ENCODE assay signal across 8 cellular contexts in the genomic region with DNA sequence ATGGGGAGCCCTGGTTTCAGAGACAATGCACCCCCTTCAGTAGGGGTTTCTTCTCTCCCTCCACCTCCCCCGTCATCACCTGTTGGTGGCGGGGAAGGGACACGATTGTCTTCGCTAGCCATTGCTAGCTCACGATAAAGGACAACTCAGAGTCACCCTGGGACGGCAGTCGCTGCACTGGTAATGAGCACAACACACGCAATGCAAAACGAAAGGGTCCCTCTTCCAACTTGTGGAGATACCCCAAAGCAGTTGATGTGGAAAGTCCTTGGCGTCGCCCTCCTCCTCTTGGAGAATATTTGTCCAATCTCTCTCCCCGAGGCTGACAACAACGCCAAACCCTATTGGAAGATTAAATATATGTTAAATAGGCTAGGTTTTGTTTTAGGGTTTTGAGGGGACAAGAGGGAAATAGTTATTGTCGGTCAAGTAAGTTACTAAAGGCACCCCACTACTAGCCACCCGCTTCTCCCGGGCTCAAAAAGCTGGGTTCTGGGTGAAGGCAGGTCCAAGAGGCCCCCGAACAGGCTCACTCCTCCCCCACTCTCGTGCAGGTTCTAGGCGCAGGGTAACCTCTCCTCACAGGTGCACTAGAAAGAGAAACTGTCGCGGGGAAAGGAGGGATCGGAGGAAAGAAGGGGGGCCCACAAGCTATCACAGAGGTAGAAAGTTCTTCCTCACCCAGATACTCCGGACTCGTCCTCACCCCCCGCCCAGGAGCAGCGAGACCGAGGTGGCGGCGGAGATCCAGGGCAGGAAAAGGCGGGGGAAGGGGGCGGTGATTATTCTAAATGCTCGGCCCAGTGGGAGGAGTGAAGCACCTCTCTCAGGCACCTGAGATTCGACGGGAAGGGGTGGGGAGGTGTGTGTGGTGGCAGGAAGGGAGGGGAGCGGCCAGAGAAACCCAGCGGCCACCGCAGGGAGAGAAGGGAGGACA. TPM values are rescaled to one million over a fixed set of nuclear protein-coding genes. Genes with fewer than 3 reads are reported as not detected.
DNase-seq lines count a peak whose midpoint lies in the region; ATAC-seq and TF ChIP-seq lines count a peak whose summit lies in the region.

A gene with protein sequence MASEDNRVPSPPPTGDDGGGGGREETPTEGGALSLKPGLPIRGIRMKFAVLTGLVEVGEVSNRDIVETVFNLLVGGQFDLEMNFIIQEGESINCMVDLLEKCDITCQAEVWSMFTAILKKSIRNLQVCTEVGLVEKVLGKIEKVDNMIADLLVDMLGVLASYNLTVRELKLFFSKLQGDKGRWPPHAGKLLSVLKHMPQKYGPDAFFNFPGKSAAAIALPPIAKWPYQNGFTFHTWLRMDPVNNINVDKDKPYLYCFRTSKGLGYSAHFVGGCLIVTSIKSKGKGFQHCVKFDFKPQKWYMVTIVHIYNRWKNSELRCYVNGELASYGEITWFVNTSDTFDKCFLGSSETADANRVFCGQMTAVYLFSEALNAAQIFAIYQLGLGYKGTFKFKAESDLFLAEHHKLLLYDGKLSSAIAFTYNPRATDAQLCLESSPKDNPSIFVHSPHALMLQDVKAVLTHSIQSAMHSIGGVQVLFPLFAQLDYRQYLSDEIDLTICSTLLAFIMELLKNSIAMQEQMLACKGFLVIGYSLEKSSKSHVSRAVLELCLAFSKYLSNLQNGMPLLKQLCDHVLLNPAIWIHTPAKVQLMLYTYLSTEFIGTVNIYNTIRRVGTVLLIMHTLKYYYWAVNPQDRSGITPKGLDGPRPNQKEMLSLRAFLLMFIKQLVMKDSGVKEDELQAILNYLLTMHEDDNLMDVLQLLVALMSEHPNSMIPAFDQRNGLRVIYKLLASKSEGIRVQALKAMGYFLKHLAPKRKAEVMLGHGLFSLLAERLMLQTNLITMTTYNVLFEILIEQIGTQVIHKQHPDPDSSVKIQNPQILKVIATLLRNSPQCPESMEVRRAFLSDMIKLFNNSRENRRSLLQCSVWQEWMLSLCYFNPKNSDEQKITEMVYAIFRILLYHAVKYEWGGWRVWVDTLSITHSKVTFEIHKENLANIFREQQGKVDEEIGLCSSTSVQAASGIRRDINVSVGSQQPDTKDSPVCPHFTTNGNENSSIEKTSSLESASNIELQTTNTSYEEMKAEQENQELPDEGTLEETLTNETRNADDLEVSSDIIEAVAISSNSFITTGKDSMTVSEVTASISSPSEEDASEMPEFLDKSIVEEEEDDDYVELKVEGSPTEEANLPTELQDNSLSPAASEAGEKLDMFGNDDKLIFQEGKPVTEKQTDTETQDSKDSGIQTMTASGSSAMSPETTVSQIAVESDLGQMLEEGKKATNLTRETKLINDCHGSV (N-terminal part only) (minus strand): TSS at position 764 of the 937 bp plus-strand sequence. CDS start 642 bp downstream, at position 122.

- H3K9me2 ChIP-seq in OCI-LY7 (ENCODE audit: insufficient read depth, low read length), result no peaks in the 10 kb centered on the region

- peak within 1 kb of the TSS; percentile 97 for H2AFZ ChIP-seq in OCI-LY7 (ENCODE audit: low read length)

- peaks cover 44% of the 10 kb centered on the region for H3K36me3 Mint-ChIP-seq in Calu3 (ENCODE audit: insufficient read depth, unreplicated experiment)

- ATAC-seq in GM21528 (IDR thresholded peaks at IDR 0.05; ENCODE audit: low FRiP score, unreplicated experiment), result peak; percentile 74

- H3K27me3 ChIP-seq in mucosa of rectum (ENCODE audit: control insufficient read depth in 2 of 2, insufficient read depth in 2 of 2, low read length in 2 of 2), result no peaks in the 10 kb centered on the region

- no peaks in the 10 kb centered on the region for H3K4me1 Mint-ChIP-seq in Calu3 (ENCODE audit: low read depth, unreplicated experiment)

- H3K9me3 ChIP-seq in OCI-LY7 (ENCODE audit: low read length), result 0 out of 2 replicates have a peak, but pooled peaks cover 4% of the 10 kb centered on the region
- no peaks in the 10 kb centered on the region for H3K9me3 ChIP-seq in mucosa of rectum (ENCODE audit: control insufficient read depth in 2 of 2, low read length in 2 of 2)

- POLR2A ChIA-PET in OCI-LY7 (lab: Charles Lee), result interaction anchor here (0.7 to 1.0 kb wide), 5 partner anchors 11 to 150 kb away, joined by 3 to 5 read pairs (median 3); no protein-coding TSS in a partner anchor

- peak within 1 kb of the TSS; percentile 96 for H3K4me2 ChIP-seq in OCI-LY7 (ENCODE audit: low read length)

- intact Hi-C loops in Calu3 (cut with micrococcal nuclease; ENCODE audit: unreplicated experiment), result loop anchor here (2.0 kb wide), 1 partner anchor 86 kb away; no protein-coding TSS in a partner anchor
- intact Hi-C loops in OCI-LY7 (cut with micrococcal nuclease; ENCODE audit: unreplicated experiment), result loop anchor here (2.0 to 10.0 kb wide), 2 partner anchors 84 to 550 kb away; a partner anchor contains a TSS

- peak within 1 kb of the TSS; percentile 85 for H3K4me3 Mint-ChIP-seq in Calu3 (ENCODE audit: low read depth, unreplicated experiment)

- TF ChIP-seq POLR2A in erythroblast (IDR thresholded peaks at IDR 0.05; ENCODE audit: low read length), result no peak

- H4K20me1 ChIP-seq in OCI-LY7 (ENCODE audit: insufficient read depth, low read length), result peaks cover 13% of the 10 kb centered on the region; the same call in 1 of the 2 replicates

- BruUV-seq in Calu3 (replicated peaks; lab: Mats Ljungman, UMichigan) (TSS peak; percentile 82), OCI-LY7 (replicated peaks; lab: Mats Ljungman, UMichigan) (TSS peak; percentile 82)

- TF ChIP-seq CTCF in Calu3 (IDR thresholded peaks at IDR 0.05; ENCODE audit: unreplicated experiment) (no peak), OCI-LY7 (conservative IDR thresholded peaks at IDR 0.05; ENCODE audit: low read length) (peak; percentile 23; the same call in 1 of the 2 replicates)

- H3K36me3 ChIP-seq in OCI-LY7 (ENCODE audit: insufficient read depth, low read length) (peaks cover 22% of the 10 kb centered on the region), mucosa of rectum (ENCODE audit: control insufficient read depth in 2 of 2, insufficient read depth in 2 of 2, low read length in 2 of 2) (no peaks in the 10 kb centered on the region)

- H3K27ac ChIP-seq in OCI-LY7 (ENCODE audit: low read depth, low read length, poor library complexity, severe bottlenecking), result peak within 1 kb of the TSS; percentile 88
- peak within 1 kb of the TSS; percentile 97 to 99 for H3K27ac ChIP-seq in mucosa of rectum (ENCODE audit: low read depth in 2 of 2, low read length in 2 of 2)

- H3K9me3 Mint-ChIP-seq in Calu3 (ENCODE audit: low read depth, unreplicated experiment), result no peaks in the 10 kb centered on the region

- peaks cover 49% of the 10 kb centered on the region for H3K79me2 ChIP-seq in OCI-LY7 (ENCODE audit: insufficient read depth, low read depth, low read length)

- H3K4me3 ChIP-seq in OCI-LY7 (ENCODE audit: low read depth, low read length, poor library complexity, severe bottlenecking) (peak within 1 kb of the TSS; percentile 95), mucosa of rectum (ENCODE audit: low read length in 2 of 2) (peak within 1 kb of the TSS; percentile 87 to 98)

- peak within 1 kb of the TSS; percentile 82 for H3K27ac Mint-ChIP-seq in Calu3 (ENCODE audit: unreplicated experiment)

- DNase-seq in Calu3, result peak; percentile 88
- peak; percentile 62 for DNase-seq in HuH-7.5 (ENCODE audit: low spot score)
- peak; percentile 88 for DNase-seq in OCI-LY7 (ENCODE audit: low spot score)
- peak; percentile 80 for DNase-seq in activated T-cell treated with anti-CD3 and anti-CD28 coated beads for 4 hours
- peak; percentile 84 for DNase-seq in erythroblast (lab: John Stamatoyannopoulos, UW)
- DNase-seq in stimulated activated CD8-positive, alpha-beta memory T cell treated with anti-CD3 and anti-CD28 coated beads, Interleukin-4, amount 100 ng/mL, for 4 hours (ENCODE audit: low read depth in 2 of 2, low spot score in 1 of 2), result peak; percentile 64 to 65

- H3K27me3 Mint-ChIP-seq in Calu3 (ENCODE audit: unreplicated experiment), result no peaks in the 10 kb centered on the region

- H3K9ac ChIP-seq in mucosa of rectum (ENCODE audit: low read depth in 1 of 2, low read length in 2 of 2), result peak within 1 kb of the TSS; percentile 91

- H3K4me1 ChIP-seq in OCI-LY7 (ENCODE audit: insufficient read depth, low read length, poor library complexity, severe bottlenecking), result peaks cover 18% of the 10 kb centered on the region
- peaks cover 16 to 18% of the 10 kb centered on the region in 2 donors for H3K4me1 ChIP-seq in mucosa of rectum (ENCODE audit: control insufficient read depth in 2 of 2, insufficient read depth in 2 of 2, low read length in 2 of 2)

- CTCF ChIA-PET in Calu3 (lab: Charles Lee) (interaction anchor here (0.6 kb wide), 1 partner anchor 14 kb away, joined by 3 read pairs; no protein-coding TSS in a partner anchor), OCI-LY7 (lab: Charles Lee; ENCODE audit: unreplicated experiment) (no interaction called here)

RNA-seq across cellular contexts. Expression of the gene that starts here (rescaled TPM):
- 42.7 and 49.0 TPM in 2 replicates for total RNA-seq in Calu3 (2022)
- total RNA-seq in OCI-LY7 (2014; rRNA removed; shearing (Covaris generic)), result 48.9 and 60.4 TPM in 2 replicates
- 63.2 and 66.7 TPM in 2 replicates for total RNA-seq in OCI-LY7 (2022)

Comparison
In these comparisons a context has a peak if more than half of its experiments do, and no peak if none do; other contexts are left out.
1. Peak in every context shown above with its lines: DNase-seq, ATAC-seq, H3K4me3 ChIP-seq and H3K27ac ChIP-seq.